ENCODE assay signal across 9 cellular contexts in the genomic region with DNA sequence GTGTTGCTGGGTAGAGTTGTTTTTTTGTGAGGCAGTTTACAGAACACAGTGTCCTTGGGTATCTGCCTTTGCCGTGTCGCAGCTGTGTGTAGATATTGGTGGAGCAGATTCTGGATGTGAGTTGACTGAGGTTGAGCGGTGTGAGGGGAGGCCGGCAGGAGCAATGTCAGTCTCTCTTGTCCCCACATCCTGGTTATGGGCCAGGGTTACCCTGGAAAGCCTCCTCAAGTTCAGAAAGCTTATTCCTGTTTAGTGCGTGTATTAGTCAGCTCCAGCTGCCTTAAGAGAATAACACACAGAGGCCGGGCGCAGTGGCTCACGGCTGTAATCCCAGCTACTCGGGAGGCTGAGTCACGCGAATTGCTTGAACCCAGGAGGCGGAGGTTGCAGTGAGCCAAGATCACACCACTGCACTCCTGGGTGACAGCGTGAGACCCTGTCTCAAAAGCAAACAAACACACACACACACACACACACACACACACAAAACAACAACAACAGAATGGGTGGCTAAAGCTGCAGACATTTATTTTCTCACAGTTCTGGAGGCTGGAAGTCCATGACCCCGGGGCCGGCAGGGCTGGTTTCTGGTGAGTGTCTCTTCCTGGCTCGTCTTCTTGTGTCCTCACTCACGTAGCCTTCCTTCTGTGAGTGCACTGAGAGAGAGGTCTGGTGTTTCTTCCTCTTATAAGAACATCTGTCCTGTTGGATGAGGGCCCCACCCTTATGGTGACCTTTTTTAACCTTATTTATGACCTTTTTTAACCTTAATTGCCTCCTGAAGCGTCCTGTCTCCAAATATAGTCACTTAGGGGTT. TPM values are rescaled to one million over a fixed set of nuclear protein-coding genes. Genes with fewer than 3 reads are reported as not detected.
A peak's percentile ranks its signal among the peaks of the same experiment; 100 is the strongest.
DNase-seq lines count a peak whose midpoint lies in the region; ATAC-seq, FAIRE-seq and TF ChIP-seq lines count a peak whose summit lies in the region.
"Had no signal": no experiment of that assay in that cellular context is flagged by ENCODE, and none has a peak within 500 bp of the region (broad histone marks: within the 10 kb centered on the region; RNA-seq: fewer than 3 reads in every experiment).

No MANE protein-coding gene starts in this region.

- H3K27me3 ChIP-seq in pancreas, result no peaks in the 10 kb centered on the region

- H3K4me3 ChIP-seq in fibroblast of mammary gland (ENCODE audit: control insufficient read depth, low read depth, low read length) (no peak overlapping the region), pancreas (no peak overlapping the region), lower leg skin (ENCODE audit: low read depth, poor library complexity, severe bottlenecking) (no peak overlapping the region)

- H3K27me3 Mint-ChIP-seq in activated T-helper 17 cell treated with anti-CD3 and anti-CD28 coated beads, Interleukin-2, amount 50 U/mL, for 72 hours, result no peaks in the 10 kb centered on the region
- no peaks in the 10 kb centered on the region for H3K27me3 Mint-ChIP-seq in stimulated activated naive B cell treated with anti-CD40 and anti-IgM and Interleukin-4, amounts not matched to agents 10 μg/mL and 1 μg/mL and 100 μg/mL, for 72 hours

- intact Hi-C loops in pancreas (cut with DNase I), result loop anchor here in 1 of 3 donors (10.0 kb wide), 1 partner anchor 155 kb away; no protein-coding TSS in a partner anchor
- intact Hi-C loops in lower leg skin (cut with DNase I; ENCODE audit: low total_unique reads), result loop anchor here (10.0 kb wide), 1 partner anchor 125 kb away; no protein-coding TSS in a partner anchor

- H3K27ac Mint-ChIP-seq in activated T-helper 17 cell treated with anti-CD3 and anti-CD28 coated beads, Interleukin-2, amount 50 U/mL, for 72 hours, result peak overlapping the region; percentile 98
- H3K27ac Mint-ChIP-seq in stimulated activated naive B cell treated with anti-CD40 and anti-IgM and Interleukin-4, amounts not matched to agents 10 μg/mL and 1 μg/mL and 100 μg/mL, for 72 hours, result peak overlapping the region; percentile 96

- FAIRE-seq in pancreas (lab: Jason Lieb, UNC), result no peak

- WGBS in pancreas, 2 donors, result 60 to 64% methylated on average over 18 of the region's 18 CpGs
- WGBS in lower leg skin, 2 donors, result 89 to 95% methylated on average over 17 to 18 of the region's 18 CpGs

- peak; percentile 36 for ATAC-seq in activated T-helper 17 cell treated with anti-CD3 and anti-CD28 coated beads, Interleukin-2, amount 50 U/mL, for 72 hours (replicated peaks)
- ATAC-seq in stimulated activated naive B cell treated with anti-CD40 and anti-IgM and Interleukin-4, amounts not matched to agents 10 μg/mL and 1 μg/mL and 100 μg/mL, for 72 hours (replicated peaks), result peak; percentile 14 to 34
- no peak for ATAC-seq in pancreas
- ATAC-seq in GM18907 (IDR thresholded peaks at IDR 0.05; ENCODE audit: unreplicated experiment), result no peak
- ATAC-seq in GM18511 (IDR thresholded peaks at IDR 0.05; ENCODE audit: unreplicated experiment), result no peak

- peaks cover 92% of the 10 kb centered on the region for H3K36me3 Mint-ChIP-seq in activated T-helper 17 cell treated with anti-CD3 and anti-CD28 coated beads, Interleukin-2, amount 50 U/mL, for 72 hours (ENCODE audit: low read depth)
- peaks cover 68 to 77% of the 10 kb centered on the region in 2 donors for H3K36me3 Mint-ChIP-seq in stimulated activated naive B cell treated with anti-CD40 and anti-IgM and Interleukin-4, amounts not matched to agents 10 μg/mL and 1 μg/mL and 100 μg/mL, for 72 hours

- H3K4me1 Mint-ChIP-seq in activated T-helper 17 cell treated with anti-CD3 and anti-CD28 coated beads, Interleukin-2, amount 50 U/mL, for 72 hours, result peaks cover 59% of the 10 kb centered on the region
- H3K4me1 Mint-ChIP-seq in stimulated activated naive B cell treated with anti-CD40 and anti-IgM and Interleukin-4, amounts not matched to agents 10 μg/mL and 1 μg/mL and 100 μg/mL, for 72 hours, result peaks cover 67 to 83% of the 10 kb centered on the region in 2 donors

- H3K36me3 ChIP-seq in pancreas, result no peaks in the 10 kb centered on the region

- no peak for TF ChIP-seq CTCF in fibroblast of mammary gland (conservative IDR thresholded peaks at IDR 0.05; ENCODE audit: control insufficient read depth, insufficient read depth, low read depth, low read length)
- TF ChIP-seq CTCF in pancreas (IDR thresholded peaks at IDR 0.05), result no peak
- TF ChIP-seq CTCF in lower leg skin (IDR thresholded peaks at IDR 0.05), result no peak

- DNase-seq in MV-4-11 (lab: John Stamatoyannopoulos, UW) (peak; percentile 65), fibroblast of mammary gland (ENCODE audit: low read depth) (peak; percentile 68), pancreas (no peak), lower leg skin (ENCODE audit: low spot score in 2 of 2) (no peak)
- DNase-seq in stimulated activated naive B cell treated with anti-CD40 and anti-IgM and Interleukin-4, amounts not matched to agents 10 μg/mL and 1 μg/mL and 100 μg/mL, for 72 hours, result peak; percentile 32
- DNase-seq: NCI-H69 had no signal

- H3K4me3 Mint-ChIP-seq in activated T-helper 17 cell treated with anti-CD3 and anti-CD28 coated beads, Interleukin-2, amount 50 U/mL, for 72 hours, result peak overlapping the region; percentile 98
- H3K4me3 Mint-ChIP-seq in stimulated activated naive B cell treated with anti-CD40 and anti-IgM and Interleukin-4, amounts not matched to agents 10 μg/mL and 1 μg/mL and 100 μg/mL, for 72 hours, result peak overlapping the region; percentile 87

- H3K4me1 ChIP-seq in pancreas, result peaks cover 12 to 34% (median 22%) of the 10 kb centered on the region in 3 donors

- no peaks in the 10 kb centered on the region for H3K9me3 Mint-ChIP-seq in activated T-helper 17 cell treated with anti-CD3 and anti-CD28 coated beads, Interleukin-2, amount 50 U/mL, for 72 hours
- H3K9me3 Mint-ChIP-seq in stimulated activated naive B cell treated with anti-CD40 and anti-IgM and Interleukin-4, amounts not matched to agents 10 μg/mL and 1 μg/mL and 100 μg/mL, for 72 hours, result peaks cover 0 to 3% of the 10 kb centered on the region in 2 donors

- no peak for TF ChIP-seq POLR2A in lower leg skin (IDR thresholded peaks at IDR 0.05)

- H3K27ac ChIP-seq in pancreas, result peak overlapping the region in 1 of 4 donors; percentile 16

- no peaks in the 10 kb centered on the region for H3K9me3 ChIP-seq in pancreas

RNA-seq across cellular contexts. Expression of gene NCK2, which starts 5.1 kb away (rescaled TPM):
- 10 to 100 TPM; 75.4 to 85.4 TPM for total RNA-seq in activated T-helper 17 cell treated with anti-CD3 and anti-CD28 coated beads, Interleukin-2, amount 50 U/mL, for 72 hours
- total RNA-seq in pancreas (10 to 100 TPM; 30.8 to 57.6 (median 31.4) TPM), lower leg skin (10 to 100 TPM; 56.1 to 69.6 (median 58.7) TPM)
- 10 to 100 TPM; 28.4 to 29.9 TPM for polyA plus RNA-seq in pancreas

Comparison
In these comparisons a context has a peak if more than half of its experiments do, and no peak if none do; other contexts are left out.
1. DNase-seq: peak in MV-4-11 (single experiment), fibroblast of mammary gland (single experiment) and stimulated activated naive B cell treated with anti-CD40 and anti-IgM and Interleukin-4, amounts not matched to agents 10 μg/mL and 1 μg/mL and 100 μg/mL, for 72 hours (single experiment); none in pancreas (0 of 6) and lower leg skin (0 of 2).
2. ATAC-seq: peak in activated T-helper 17 cell treated with anti-CD3 and anti-CD28 coated beads, Interleukin-2, amount 50 U/mL, for 72 hours (single experiment) and stimulated activated naive B cell treated with anti-CD40 and anti-IgM and Interleukin-4, amounts not matched to agents 10 μg/mL and 1 μg/mL and 100 μg/mL, for 72 hours (2 of 2); none in pancreas (0 of 4), GM18907 (single experiment) and GM18511 (single experiment).